1 cellular context compared by ENCODE assay signal in genomic region chr2:96760986-96761832, GRCh38.
TF ChIP-seq lines count a peak whose summit lies in the region.

No MANE protein-coding gene starts in this region.

TF ChIP-seq in HepG2, 621 proteins besides CTCF, POLR2A, EP300 and RAD21 (continued from another document and continues in another):
- TF ChIP-seq, protein P1, sequence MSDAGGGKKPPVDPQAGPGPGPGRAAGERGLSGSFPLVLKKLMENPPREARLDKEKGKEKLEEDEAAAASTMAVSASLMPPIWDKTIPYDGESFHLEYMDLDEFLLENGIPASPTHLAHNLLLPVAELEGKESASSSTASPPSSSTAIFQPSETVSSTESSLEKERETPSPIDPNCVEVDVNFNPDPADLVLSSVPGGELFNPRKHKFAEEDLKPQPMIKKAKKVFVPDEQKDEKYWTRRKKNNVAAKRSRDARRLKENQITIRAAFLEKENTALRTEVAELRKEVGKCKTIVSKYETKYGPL (CRISPR knock-in tag; IDR thresholded peaks at IDR 0.05) = no peak
- TF ChIP-seq, protein P2, sequence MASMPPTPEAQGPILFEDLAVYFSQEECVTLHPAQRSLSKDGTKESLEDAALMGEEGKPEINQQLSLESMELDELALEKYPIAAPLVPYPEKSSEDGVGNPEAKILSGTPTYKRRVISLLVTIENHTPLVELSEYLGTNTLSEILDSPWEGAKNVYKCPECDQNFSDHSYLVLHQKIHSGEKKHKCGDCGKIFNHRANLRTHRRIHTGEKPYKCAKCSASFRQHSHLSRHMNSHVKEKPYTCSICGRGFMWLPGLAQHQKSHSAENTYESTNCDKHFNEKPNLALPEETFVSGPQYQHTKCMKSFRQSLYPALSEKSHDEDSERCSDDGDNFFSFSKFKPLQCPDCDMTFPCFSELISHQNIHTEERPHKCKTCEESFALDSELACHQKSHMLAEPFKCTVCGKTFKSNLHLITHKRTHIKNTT (CRISPR knock-in tag; IDR thresholded peaks at IDR 0.05) = no peak
- TF ChIP-seq HES4 (CRISPR knock-in tag; IDR thresholded peaks at IDR 0.05; ENCODE audit: borderline replicate concordance) (no peak), SIN3A (IDR thresholded peaks at IDR 0.05; ENCODE audit: borderline replicate concordance, low read depth, low read length) (no peak), ZNF83 (CRISPR knock-in tag; IDR thresholded peaks at IDR 0.05; ENCODE audit: borderline replicate concordance) (peak; percentile 59; the same call in 1 of the 2 replicates), BORCS8-MEF2B (CRISPR knock-in tag; IDR thresholded peaks at IDR 0.05) (peak; percentile 66), GFI1 (CRISPR knock-in tag; IDR thresholded peaks at IDR 0.05; ENCODE audit: borderline replicate concordance) (no peak), ZNF264 (CRISPR knock-in tag; IDR thresholded peaks at IDR 0.05) (no peak), KLF16 (CRISPR knock-in tag; IDR thresholded peaks at IDR 0.05) (peak in 1 of 2 experiments; percentile 22; a peak in 1 of 4 replicates), PRPF4 (IDR thresholded peaks at IDR 0.05; ENCODE audit: low read depth, low read length, poor library complexity, severe bottlenecking) (no peak), SMAD3 (CRISPR knock-in tag; IDR thresholded peaks at IDR 0.05) (no peak), MBD4 (IDR thresholded peaks at IDR 0.05; ENCODE audit: borderline replicate concordance, low read length) (no peak), IRX3 (CRISPR knock-in tag; IDR thresholded peaks at IDR 0.05; ENCODE audit: borderline replicate concordance, low read depth) (no peak; the same call in 1 of the 2 replicates), XRCC5 (optimal IDR thresholded peaks at IDR 0.05; ENCODE audit: low read length) (peak; percentile 30), ZMYM2 (CRISPR knock-in tag; IDR thresholded peaks at IDR 0.05) (no peak), ZNF562 (CRISPR knock-in tag; IDR thresholded peaks at IDR 0.05; ENCODE audit: borderline replicate concordance) (no peak), ERF (CRISPR knock-in tag; IDR thresholded peaks at IDR 0.05) (peak; percentile 52), ZNF460 (CRISPR knock-in tag; IDR thresholded peaks at IDR 0.05; ENCODE audit: borderline replicate concordance) (no peak), HNRNPH1 (optimal IDR thresholded peaks at IDR 0.05; ENCODE audit: low read depth, low read length) (no peak), THYN1 (CRISPR knock-in tag; IDR thresholded peaks at IDR 0.05; ENCODE audit: borderline replicate concordance, low read depth) (no peak), GMEB2 (CRISPR knock-in tag; IDR thresholded peaks at IDR 0.05; ENCODE audit: low read depth) (no peak), KDM3A (CRISPR knock-in tag; IDR thresholded peaks at IDR 0.05; ENCODE audit: low read depth) (no peak), NAIF1 (CRISPR knock-in tag; IDR thresholded peaks at IDR 0.05; ENCODE audit: borderline replicate concordance) (no peak), GTF3A (CRISPR knock-in tag; conservative IDR thresholded peaks at IDR 0.05) (no peak), PTBP1 (IDR thresholded peaks at IDR 0.05; ENCODE audit: low read depth, low read length, poor library complexity, severe bottlenecking) (no peak), ZNF317 (CRISPR knock-in tag; IDR thresholded peaks at IDR 0.05) (no peak), ARID4A (CRISPR knock-in tag; IDR thresholded peaks at IDR 0.05; ENCODE audit: borderline replicate concordance) (peak; percentile 59; the same call in 1 of the 2 replicates), RFX3 (CRISPR knock-in tag; IDR thresholded peaks at IDR 0.05) (no peak), TERF1 (CRISPR knock-in tag; IDR thresholded peaks at IDR 0.05) (0 out of 2 replicates have a peak, but pooled peaks have one; percentile 79), ZMYM4 (CRISPR knock-in tag; IDR thresholded peaks at IDR 0.05) (no peak), KDM1A (CRISPR knock-in tag; IDR thresholded peaks at IDR 0.05) (no peak), HOXD1 (CRISPR knock-in tag; IDR thresholded peaks at IDR 0.05) (no peak; the same call in 1 of the 2 replicates), HOXA7 (CRISPR knock-in tag; IDR thresholded peaks at IDR 0.05) (no peak), KDM4B (CRISPR knock-in tag; IDR thresholded peaks at IDR 0.05) (no peak; the same call in 1 of the 2 replicates)
- TF ChIP-seq, protein P3, sequence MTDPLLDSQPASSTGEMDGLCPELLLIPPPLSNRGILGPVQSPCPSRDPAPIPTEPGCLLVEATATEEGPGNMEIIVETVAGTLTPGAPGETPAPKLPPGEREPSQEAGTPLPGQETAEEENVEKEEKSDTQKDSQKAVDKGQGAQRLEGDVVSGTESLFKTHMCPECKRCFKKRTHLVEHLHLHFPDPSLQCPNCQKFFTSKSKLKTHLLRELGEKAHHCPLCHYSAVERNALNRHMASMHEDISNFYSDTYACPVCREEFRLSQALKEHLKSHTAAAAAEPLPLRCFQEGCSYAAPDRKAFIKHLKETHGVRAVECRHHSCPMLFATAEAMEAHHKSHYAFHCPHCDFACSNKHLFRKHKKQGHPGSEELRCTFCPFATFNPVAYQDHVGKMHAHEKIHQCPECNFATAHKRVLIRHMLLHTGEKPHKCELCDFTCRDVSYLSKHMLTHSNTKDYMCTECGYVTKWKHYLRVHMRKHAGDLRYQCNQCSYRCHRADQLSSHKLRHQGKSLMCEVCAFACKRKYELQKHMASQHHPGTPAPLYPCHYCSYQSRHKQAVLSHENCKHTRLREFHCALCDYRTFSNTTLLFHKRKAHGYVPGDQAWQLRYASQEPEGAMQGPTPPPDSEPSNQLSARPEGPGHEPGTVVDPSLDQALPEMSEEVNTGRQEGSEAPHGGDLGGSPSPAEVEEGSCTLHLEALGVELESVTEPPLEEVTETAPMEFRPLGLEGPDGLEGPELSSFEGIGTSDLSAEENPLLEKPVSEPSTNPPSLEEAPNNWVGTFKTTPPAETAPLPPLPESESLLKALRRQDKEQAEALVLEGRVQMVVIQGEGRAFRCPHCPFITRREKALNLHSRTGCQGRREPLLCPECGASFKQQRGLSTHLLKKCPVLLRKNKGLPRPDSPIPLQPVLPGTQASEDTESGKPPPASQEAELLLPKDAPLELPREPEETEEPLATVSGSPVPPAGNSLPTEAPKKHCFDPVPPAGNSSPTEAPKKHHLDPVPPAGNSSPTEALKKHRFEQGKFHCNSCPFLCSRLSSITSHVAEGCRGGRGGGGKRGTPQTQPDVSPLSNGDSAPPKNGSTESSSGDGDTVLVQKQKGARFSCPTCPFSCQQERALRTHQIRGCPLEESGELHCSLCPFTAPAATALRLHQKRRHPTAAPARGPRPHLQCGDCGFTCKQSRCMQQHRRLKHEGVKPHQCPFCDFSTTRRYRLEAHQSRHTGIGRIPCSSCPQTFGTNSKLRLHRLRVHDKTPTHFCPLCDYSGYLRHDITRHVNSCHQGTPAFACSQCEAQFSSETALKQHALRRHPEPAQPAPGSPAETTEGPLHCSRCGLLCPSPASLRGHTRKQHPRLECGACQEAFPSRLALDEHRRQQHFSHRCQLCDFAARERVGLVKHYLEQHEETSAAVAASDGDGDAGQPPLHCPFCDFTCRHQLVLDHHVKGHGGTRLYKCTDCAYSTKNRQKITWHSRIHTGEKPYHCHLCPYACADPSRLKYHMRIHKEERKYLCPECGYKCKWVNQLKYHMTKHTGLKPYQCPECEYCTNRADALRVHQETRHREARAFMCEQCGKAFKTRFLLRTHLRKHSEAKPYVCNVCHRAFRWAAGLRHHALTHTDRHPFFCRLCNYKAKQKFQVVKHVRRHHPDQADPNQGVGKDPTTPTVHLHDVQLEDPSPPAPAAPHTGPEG (CRISPR knock-in tag; IDR thresholded peaks at IDR 0.05) = no peak; the same call in 1 of the 2 replicates
- TF ChIP-seq, protein P4, sequence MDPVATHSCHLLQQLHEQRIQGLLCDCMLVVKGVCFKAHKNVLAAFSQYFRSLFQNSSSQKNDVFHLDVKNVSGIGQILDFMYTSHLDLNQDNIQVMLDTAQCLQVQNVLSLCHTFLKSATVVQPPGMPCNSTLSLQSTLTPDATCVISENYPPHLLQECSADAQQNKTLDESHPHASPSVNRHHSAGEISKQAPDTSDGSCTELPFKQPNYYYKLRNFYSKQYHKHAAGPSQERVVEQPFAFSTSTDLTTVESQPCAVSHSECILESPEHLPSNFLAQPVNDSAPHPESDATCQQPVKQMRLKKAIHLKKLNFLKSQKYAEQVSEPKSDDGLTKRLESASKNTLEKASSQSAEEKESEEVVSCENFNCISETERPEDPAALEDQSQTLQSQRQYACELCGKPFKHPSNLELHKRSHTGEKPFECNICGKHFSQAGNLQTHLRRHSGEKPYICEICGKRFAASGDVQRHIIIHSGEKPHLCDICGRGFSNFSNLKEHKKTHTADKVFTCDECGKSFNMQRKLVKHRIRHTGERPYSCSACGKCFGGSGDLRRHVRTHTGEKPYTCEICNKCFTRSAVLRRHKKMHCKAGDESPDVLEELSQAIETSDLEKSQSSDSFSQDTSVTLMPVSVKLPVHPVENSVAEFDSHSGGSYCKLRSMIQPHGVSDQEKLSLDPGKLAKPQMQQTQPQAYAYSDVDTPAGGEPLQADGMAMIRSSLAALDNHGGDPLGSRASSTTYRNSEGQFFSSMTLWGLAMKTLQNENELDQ (CRISPR knock-in tag; IDR thresholded peaks at IDR 0.05; ENCODE audit: borderline replicate concordance) = no peak
- TF ChIP-seq, protein P5, sequence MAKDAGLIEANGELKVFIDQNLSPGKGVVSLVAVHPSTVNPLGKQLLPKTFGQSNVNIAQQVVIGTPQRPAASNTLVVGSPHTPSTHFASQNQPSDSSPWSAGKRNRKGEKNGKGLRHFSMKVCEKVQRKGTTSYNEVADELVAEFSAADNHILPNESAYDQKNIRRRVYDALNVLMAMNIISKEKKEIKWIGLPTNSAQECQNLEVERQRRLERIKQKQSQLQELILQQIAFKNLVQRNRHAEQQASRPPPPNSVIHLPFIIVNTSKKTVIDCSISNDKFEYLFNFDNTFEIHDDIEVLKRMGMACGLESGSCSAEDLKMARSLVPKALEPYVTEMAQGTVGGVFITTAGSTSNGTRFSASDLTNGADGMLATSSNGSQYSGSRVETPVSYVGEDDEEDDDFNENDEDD (CRISPR knock-in tag; IDR thresholded peaks at IDR 0.05; ENCODE audit: borderline replicate concordance) = 0 out of 2 replicates have a peak, but pooled peaks have one; percentile 28
- TF ChIP-seq, protein P6, sequence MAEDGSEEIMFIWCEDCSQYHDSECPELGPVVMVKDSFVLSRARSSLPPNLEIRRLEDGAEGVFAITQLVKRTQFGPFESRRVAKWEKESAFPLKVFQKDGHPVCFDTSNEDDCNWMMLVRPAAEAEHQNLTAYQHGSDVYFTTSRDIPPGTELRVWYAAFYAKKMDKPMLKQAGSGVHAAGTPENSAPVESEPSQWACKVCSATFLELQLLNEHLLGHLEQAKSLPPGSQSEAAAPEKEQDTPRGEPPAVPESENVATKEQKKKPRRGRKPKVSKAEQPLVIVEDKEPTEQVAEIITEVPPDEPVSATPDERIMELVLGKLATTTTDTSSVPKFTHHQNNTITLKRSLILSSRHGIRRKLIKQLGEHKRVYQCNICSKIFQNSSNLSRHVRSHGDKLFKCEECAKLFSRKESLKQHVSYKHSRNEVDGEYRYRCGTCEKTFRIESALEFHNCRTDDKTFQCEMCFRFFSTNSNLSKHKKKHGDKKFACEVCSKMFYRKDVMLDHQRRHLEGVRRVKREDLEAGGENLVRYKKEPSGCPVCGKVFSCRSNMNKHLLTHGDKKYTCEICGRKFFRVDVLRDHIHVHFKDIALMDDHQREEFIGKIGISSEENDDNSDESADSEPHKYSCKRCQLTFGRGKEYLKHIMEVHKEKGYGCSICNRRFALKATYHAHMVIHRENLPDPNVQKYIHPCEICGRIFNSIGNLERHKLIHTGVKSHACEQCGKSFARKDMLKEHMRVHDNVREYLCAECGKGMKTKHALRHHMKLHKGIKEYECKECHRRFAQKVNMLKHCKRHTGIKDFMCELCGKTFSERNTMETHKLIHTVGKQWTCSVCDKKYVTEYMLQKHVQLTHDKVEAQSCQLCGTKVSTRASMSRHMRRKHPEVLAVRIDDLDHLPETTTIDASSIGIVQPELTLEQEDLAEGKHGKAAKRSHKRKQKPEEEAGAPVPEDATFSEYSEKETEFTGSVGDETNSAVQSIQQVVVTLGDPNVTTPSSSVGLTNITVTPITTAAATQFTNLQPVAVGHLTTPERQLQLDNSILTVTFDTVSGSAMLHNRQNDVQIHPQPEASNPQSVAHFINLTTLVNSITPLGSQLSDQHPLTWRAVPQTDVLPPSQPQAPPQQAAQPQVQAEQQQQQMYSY (CRISPR knock-in tag; IDR thresholded peaks at IDR 0.05) = no peak
